15 cellular contexts compared by ENCODE assay signal in the genomic region with DNA sequence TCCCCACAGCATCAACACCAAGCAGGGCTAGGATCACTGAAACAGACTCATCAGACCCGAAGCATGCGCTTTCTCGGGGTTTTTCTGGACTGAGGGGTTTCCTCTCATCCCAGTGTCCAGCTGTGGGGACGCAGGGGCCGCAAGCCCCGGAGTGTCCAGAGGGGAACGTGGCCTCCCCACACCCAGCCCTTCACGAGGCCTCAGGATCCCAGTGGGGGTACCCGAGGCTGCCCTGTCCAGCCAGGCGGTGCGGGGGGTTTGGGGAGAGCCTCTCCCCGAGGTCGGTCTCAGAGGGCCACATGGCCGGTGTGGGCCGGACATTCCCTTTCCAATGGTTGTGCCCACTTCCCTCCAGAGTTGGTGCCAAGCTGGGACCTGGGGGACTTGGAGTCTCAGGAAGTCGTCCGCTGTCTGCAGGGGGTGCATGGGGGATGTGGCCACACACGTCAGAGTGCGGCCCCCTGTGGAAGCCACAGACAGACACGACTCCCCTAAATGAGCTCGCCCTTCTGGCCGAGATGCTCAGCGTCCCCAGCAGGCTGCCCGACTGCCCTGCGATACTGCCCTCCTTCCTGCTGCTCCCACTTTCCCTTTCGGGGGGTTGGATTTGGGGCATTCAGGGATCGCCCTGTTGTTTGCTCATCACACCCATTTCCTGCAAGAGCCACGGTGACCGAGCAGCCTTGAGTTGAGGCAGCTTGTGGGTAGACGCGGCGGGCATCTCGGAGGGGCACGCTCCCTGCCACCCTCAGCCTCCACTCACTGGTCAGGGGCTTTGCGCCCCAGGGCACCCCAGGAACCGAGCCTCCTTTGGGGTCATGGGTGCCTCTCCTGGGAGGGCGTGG. TPM values are rescaled to one million over a fixed set of nuclear protein-coding genes. Genes with fewer than 3 reads are reported as not detected.
DNase-seq lines count a peak whose midpoint lies in the region; ATAC-seq and TF ChIP-seq lines count a peak whose summit lies in the region.
"Had no signal": no experiment of that assay in that cellular context is flagged by ENCODE, and none has a peak within 500 bp of the region (broad histone marks: within the 10 kb centered on the region; RNA-seq: fewer than 3 reads in every experiment).

No MANE protein-coding gene starts in this region.

- H3K27ac Mint-ChIP-seq in nephron: peak overlapping the region in 2 of 3 experiments; percentile 43 to 44
- H3K27ac Mint-ChIP-seq: activated T-helper 1 cell treated with anti-CD3 and anti-CD28 coated beads, Interleukin-12 subunit alpha, Interleukin-12 subunit beta, Interleukin-2, Interleukin-4 antibody, amounts not matched to agents 30 ng/mL and 10 ng/mL and 1 ng/mL, durations not matched to agents 14 hours and 24 hours and 36 hours had no signal

- peaks cover 12% of the 10 kb centered on the region for H3K27me3 Mint-ChIP-seq in nephron (ENCODE audit: low read depth)

- peak overlapping the region; percentile 64 to 71 (median 70) for H3K4me3 Mint-ChIP-seq in nephron

- no peaks in the 10 kb centered on the region for H3K9me3 Mint-ChIP-seq in nephron
- H3K9me3 Mint-ChIP-seq: activated T-helper 1 cell treated with anti-CD3 and anti-CD28 coated beads, Interleukin-12 subunit alpha, Interleukin-12 subunit beta, Interleukin-2, Interleukin-4 antibody, amounts not matched to agents 30 ng/mL and 10 ng/mL and 1 ng/mL, durations not matched to agents 14 hours and 24 hours and 36 hours had no signal

- no peaks in the 10 kb centered on the region for H3K4me1 ChIP-seq in breast epithelium
- H3K4me1 ChIP-seq in mammary epithelial cell (ENCODE audit: insufficient read depth, low read length): peaks cover 10% of the 10 kb centered on the region
- H3K4me1 ChIP-seq in esophagus squamous epithelium: peaks cover 0 to 65% (median 16%) of the 10 kb centered on the region in 3 donors
- H3K4me1 ChIP-seq in vagina: peaks cover 37% of the 10 kb centered on the region

- peaks cover 6% of the 10 kb centered on the region for H3K4me1 Mint-ChIP-seq in nephron

- no peak overlapping the region for H3K4me2 ChIP-seq in mammary epithelial cell (ENCODE audit: insufficient read depth, low read depth, low read length)

- CTCF ChIA-PET in mammary epithelial cell (lab: Charles Lee; ENCODE audit: low non-redundant PET): no interaction called here

- no peak for TF ChIP-seq POLR2A in breast epithelium (IDR thresholded peaks at IDR 0.05)
- TF ChIP-seq POLR2A in esophagus squamous epithelium (IDR thresholded peaks at IDR 0.05): no peak
- TF ChIP-seq POLR2A in vagina (IDR thresholded peaks at IDR 0.05): no peak

- H3K36me3 Mint-ChIP-seq in nephron (ENCODE audit: low read depth): peaks cover 22% of the 10 kb centered on the region
- H3K36me3 Mint-ChIP-seq: naive B cell had no signal

- peak overlapping the region in 1 of 3 donors; percentile 4 for H3K4me3 ChIP-seq in breast epithelium
- H3K4me3 ChIP-seq in mammary epithelial cell (replicated peaks in 1 of 3; ENCODE audit: insufficient read depth in 1 of 3, low read depth in 2 of 3, low read length in 3 of 3): no peak overlapping the region
- peak overlapping the region in 1 of 4 donors; percentile 30 for H3K4me3 ChIP-seq in esophagus squamous epithelium
- H3K4me3 ChIP-seq in vagina: no peak overlapping the region
- H3K4me3 ChIP-seq: HAP-1, upper lobe of left lung had no signal

- H3K27ac ChIP-seq in breast epithelium: peak overlapping the region; percentile 21 to 74
- H3K27ac ChIP-seq in mammary epithelial cell (ENCODE audit: insufficient read depth, low read depth, low read length): no peak overlapping the region
- peak overlapping the region; percentile 56 to 89 (median 75) for H3K27ac ChIP-seq in esophagus squamous epithelium
- H3K27ac ChIP-seq in vagina: peak overlapping the region; percentile 91

- ATAC-seq in GM21825 (IDR thresholded peaks at IDR 0.05; ENCODE audit: unreplicated experiment): no peak
- ATAC-seq: esophagus mucosa had no signal

- in situ Hi-C loops in mammary epithelial cell (cut with MboI; ENCODE audit: low sequenced_read_pairs in 2 of 2): no loop called here

- intact Hi-C loops in breast epithelium (cut with DNase I; ENCODE audit: low total_unique reads): no loop called here
- intact Hi-C loops in mammary epithelial cell (cut with micrococcal nuclease): loop anchor here (10.0 kb wide), 1 partner anchor 341 kb away; the partner anchor contains the start of gene PCBP3
- intact Hi-C loops in esophagus squamous epithelium (cut with DNase I): no loop called here
- intact Hi-C loops in vagina (cut with DNase I): no loop called here

- WGBS in mammary epithelial cell (ENCODE audit: low coverage, missing lambda C conversion rate): 90% methylated on average over 26 of the region's 37 CpGs
- WGBS in esophagus squamous epithelium, 2 donors: 75 to 80% methylated on average over 4 to 16 of the region's 37 CpGs

- H3K79me2 ChIP-seq in mammary epithelial cell (ENCODE audit: insufficient read depth, low read length): no peaks in the 10 kb centered on the region

- no TSS peak for BruUV-seq in mammary epithelial cell (replicated peaks; lab: Mats Ljungman, UMichigan)

- no peak for TF ChIP-seq CTCF in breast epithelium (IDR thresholded peaks at IDR 0.05)
- no peak for TF ChIP-seq CTCF in mammary epithelial cell (conservative IDR thresholded peaks at IDR 0.05 in 1 of 2, IDR thresholded peaks at IDR 0.05 in 1 of 2; ENCODE audit: extremely low read depth in 1 of 2, insufficient read depth in 1 of 2, low read depth in 1 of 2, low read length in 2 of 2)
- TF ChIP-seq CTCF in esophagus squamous epithelium (IDR thresholded peaks at IDR 0.05): no peak
- TF ChIP-seq CTCF in nephron (IDR thresholded peaks at IDR 0.05; ENCODE audit: unreplicated experiment in 3 of 3): no peak
- no peak for TF ChIP-seq CTCF in vagina (IDR thresholded peaks at IDR 0.05)

- H2AFZ ChIP-seq in mammary epithelial cell (ENCODE audit: low read depth, low read length): no peak overlapping the region

- H3K27me3 ChIP-seq in breast epithelium (no peaks in the 10 kb centered on the region), mammary epithelial cell (ENCODE audit: insufficient read depth, low read length) (peaks cover 10% of the 10 kb centered on the region), esophagus squamous epithelium (peaks cover 0 to 19% (median 0%) of the 10 kb centered on the region in 4 donors), vagina (no peaks in the 10 kb centered on the region)

- H4K20me1 ChIP-seq in mammary epithelial cell (ENCODE audit: insufficient read depth, low read length): no peaks in the 10 kb centered on the region

- H3K36me3 ChIP-seq in breast epithelium: no peaks in the 10 kb centered on the region
- no peaks in the 10 kb centered on the region for H3K36me3 ChIP-seq in mammary epithelial cell (ENCODE audit: insufficient read depth, low read length)
- peaks cover 0 to 43% (median 12%) of the 10 kb centered on the region in 3 donors for H3K36me3 ChIP-seq in esophagus squamous epithelium
- H3K36me3 ChIP-seq in vagina: peaks cover 0 to 38% of the 10 kb centered on the region in 2 donors

- H3K9me3 ChIP-seq in breast epithelium (no peaks in the 10 kb centered on the region), mammary epithelial cell (replicated peaks; ENCODE audit: insufficient read depth, low read length) (no peaks in the 10 kb centered on the region), esophagus squamous epithelium (no peaks in the 10 kb centered on the region), vagina (no peaks in the 10 kb centered on the region)
- H3K9me3 ChIP-seq: HAP-1, upper lobe of left lung had no signal

- dilution Hi-C loops in mammary epithelial cell (cut with HindIII; ENCODE audit: low sequenced_read_pairs): no loop called here

- DNase-seq in breast epithelium (ENCODE audit: low spot score in 2 of 2) (peak in 1 of 2 donors; percentile 50), mammary epithelial cell (no peak), esophagus squamous epithelium (lab: John Stamatoyannopoulos, UW) (no peak), vagina (ENCODE audit: extremely low spot score in 2 of 2) (no peak), medulla oblongata (ENCODE audit: extremely low spot score) (no peak), DMS153 (lab: John Stamatoyannopoulos, UW) (no peak)
- DNase-seq: activated CD4-positive, CD25-positive, alpha-beta regulatory T cell; naive B cell; NCI-H2107 had no signal

- no peak overlapping the region for H3K9ac ChIP-seq in mammary epithelial cell (ENCODE audit: insufficient read depth, low read length)

RNA-seq across cellular contexts. Expression of gene COL6A1, which starts 4.1 kb away (rescaled TPM):
- total RNA-seq in breast epithelium: 100 to 1,000 TPM; 137 to 527 (median 201) TPM
- 100 to 1,000 TPM in 1 of 2 donors, 1 to 10 TPM in 1; 9.1 to 156 TPM for total RNA-seq in mammary epithelial cell
- polyA plus RNA-seq in mammary epithelial cell: 12.0 TPM
- 4.4 TPM for polyA minus RNA-seq in mammary epithelial cell
- 100 to 1,000 TPM in 1 of 4 donors, 10 to 100 TPM in 3; 25.0 to 242 (median 54.9) TPM for total RNA-seq in esophagus squamous epithelium
- 520 TPM for total RNA-seq in vagina
